ENCODE assay signal across 1 cellular context in genomic region chr6:14620522-14620921, GRCh38.
TF ChIP-seq lines count a peak whose summit lies in the region.

No MANE protein-coding gene starts in this region.

TF ChIP-seq in H1, 55 proteins besides CTCF, POLR2A, EP300 and RAD21:
- TF ChIP-seq CHD7 (IDR thresholded peaks at IDR 0.05; ENCODE audit: insufficient replicate concordance, low read length) (no peak), SUZ12 (IDR thresholded peaks at IDR 0.05; ENCODE audit: low read length) (no peak), NRF1 (IDR thresholded peaks at IDR 0.05; ENCODE audit: low read depth, low read length) (no peak), RBBP5 (IDR thresholded peaks at IDR 0.05; ENCODE audit: borderline replicate concordance, low read depth, low read length) (no peak), GABPA (IDR thresholded peaks at IDR 0.05; ENCODE audit: borderline replicate concordance, insufficient read depth, low read length) (no peak), TEAD4 (IDR thresholded peaks at IDR 0.05; ENCODE audit: low read depth, low read length) (no peak), YY1 (IDR thresholded peaks at IDR 0.05; ENCODE audit: low read depth, low read length) (no peak), RXRA (IDR thresholded peaks at IDR 0.05; ENCODE audit: insufficient read depth, low read depth, low read length) (no peak), TAF1 (IDR thresholded peaks at IDR 0.05; ENCODE audit: low read depth, low read length) (no peak), BACH1 (IDR thresholded peaks at IDR 0.05; ENCODE audit: low read length) (no peak), ATF3 (IDR thresholded peaks at IDR 0.05; ENCODE audit: insufficient read depth, low read depth, low read length) (no peak), POU5F1 (IDR thresholded peaks at IDR 0.05; ENCODE audit: low read depth, low read length) (no peak), BRCA1 (IDR thresholded peaks at IDR 0.05; ENCODE audit: low read depth, low read length) (no peak), USF2 (IDR thresholded peaks at IDR 0.05; ENCODE audit: low read length) (no peak)
